In genomic region chr6:71489736-71490135, GRCh38 we compare ENCODE assay signal across 14 cellular contexts.
DNase-seq lines count a peak whose midpoint lies in the region; ATAC-seq lines count a peak whose summit lies in the region.
"Had no signal": no experiment of that assay in that cellular context is flagged by ENCODE, and none has a peak within 500 bp of the region (broad histone marks: within the 10 kb centered on the region; RNA-seq: fewer than 3 reads in every experiment).

No MANE protein-coding gene starts in this region.

- no peak for ATAC-seq in GM18498 (IDR thresholded peaks at IDR 0.05; ENCODE audit: unreplicated experiment)
- ATAC-seq in GM19455 (IDR thresholded peaks at IDR 0.05; ENCODE audit: unreplicated experiment) = no peak
- ATAC-seq in T-cell (replicated peaks in 1 of 4) = no peak
- no peak for ATAC-seq in GM19463 (IDR thresholded peaks at IDR 0.05; ENCODE audit: unreplicated experiment)
- ATAC-seq: CD8-positive, alpha-beta T cell had no signal

- H3K27me3 Mint-ChIP-seq in T-cell = peaks cover 0 to 6% of the 10 kb centered on the region in 2 donors

- no peaks in the 10 kb centered on the region for H3K4me1 ChIP-seq in ectodermal cell (ENCODE audit: control insufficient read depth, insufficient read depth, low read length)
- H3K4me1 ChIP-seq in mesendoderm (ENCODE audit: control insufficient read depth, low read depth, low read length) = no peaks in the 10 kb centered on the region

- peak overlapping the region; percentile 32 for H3K27ac ChIP-seq in ectodermal cell (ENCODE audit: insufficient read depth, low read depth, low read length, poor library complexity, severe bottlenecking)
- no peak overlapping the region for H3K27ac ChIP-seq in mesendoderm (ENCODE audit: low read depth, low read length)
- H3K27ac ChIP-seq: heart right ventricle, stomach had no signal

- no peak overlapping the region for H3K56ac ChIP-seq in mesendoderm (ENCODE audit: low read length)

- no peak overlapping the region for H2BK120ac ChIP-seq in mesendoderm (ENCODE audit: low read depth, low read length)

- H3K4me2 ChIP-seq in mesendoderm (ENCODE audit: low read length) = no peak overlapping the region

- H3K9me3 Mint-ChIP-seq in T-cell = no peaks in the 10 kb centered on the region
- H3K9me3 Mint-ChIP-seq: activated T-helper 2 cell treated with anti-CD3 and anti-CD28 coated beads, Interferon-gamma antibody, Interleukin-2, Interleukin-4, amounts not matched to agents 10 μg/mL and 5 μg/mL and 100 μg/mL, durations not matched to agents 14 hours and 24 hours and 36 hours; CD8-positive, alpha-beta T cell; T-helper 2 cell treated with Interferon-gamma antibody and Interleukin-4, amounts not matched to agents 5 μg/mL and 100 μg/mL, for 36 hours had no signal

- WGBS in ectodermal cell, 2 experiments = 64 to 73% methylated on average over 3 of the region's 3 CpGs
- WGBS in mesendoderm (ENCODE audit: extremely low coverage, insufficient coverage, low lambda C conversion rate) = no CpG with 5 or more reads among the region's 3 CpGs

- H3K27me3 ChIP-seq in ectodermal cell (ENCODE audit: control insufficient read depth, insufficient read depth, low read length, poor library complexity, severe bottlenecking) (no peaks in the 10 kb centered on the region), mesendoderm (ENCODE audit: insufficient read depth, low read length, poor library complexity) (no peaks in the 10 kb centered on the region)
- H3K27me3 ChIP-seq: heart right ventricle, sigmoid colon, stomach had no signal

- peaks cover 0 to 4% (median 0%) of the 10 kb centered on the region in 3 donors for H3K4me1 Mint-ChIP-seq in T-cell

- POLR2A ChIA-PET in T-cell (lab: Charles Lee) = no interaction called here

- CTCF ChIA-PET in T-cell (lab: Charles Lee) = interaction anchor here in 1 of 2 donors (0.6 kb wide), 1 partner anchor 169 kb away, joined by 7 read pairs; no protein-coding TSS in a partner anchor

- H2AK5ac ChIP-seq in mesendoderm (ENCODE audit: low read length) = no peak overlapping the region

- H4K8ac ChIP-seq in mesendoderm (ENCODE audit: low read depth, low read length) = no peak overlapping the region

- no peak overlapping the region for H3K27ac Mint-ChIP-seq in T-cell
- H3K27ac Mint-ChIP-seq: activated T-helper 2 cell treated with anti-CD3 and anti-CD28 coated beads, Interferon-gamma antibody, Interleukin-2, Interleukin-4, amounts not matched to agents 10 μg/mL and 5 μg/mL and 100 μg/mL, durations not matched to agents 14 hours and 24 hours and 36 hours; CD8-positive, alpha-beta T cell; T-helper 2 cell treated with Interferon-gamma antibody and Interleukin-4, amounts not matched to agents 5 μg/mL and 100 μg/mL, for 36 hours had no signal

- H3K4ac ChIP-seq in mesendoderm (ENCODE audit: low read depth, low read length) = no peak overlapping the region

- no peaks in the 10 kb centered on the region for H3K36me3 Mint-ChIP-seq in T-cell
- H3K36me3 Mint-ChIP-seq: CD8-positive, alpha-beta T cell had no signal

- no peaks in the 10 kb centered on the region for H3K9me3 ChIP-seq in ectodermal cell (ENCODE audit: control insufficient read depth, low read length)
- H3K9me3 ChIP-seq: heart right ventricle, sigmoid colon, stomach had no signal

- H3K4me3 ChIP-seq in ectodermal cell (ENCODE audit: insufficient read depth, low read depth, low read length) = no peak overlapping the region
- no peak overlapping the region for H3K4me3 ChIP-seq in mesendoderm (ENCODE audit: low read length)
- H3K4me3 ChIP-seq: heart right ventricle, sigmoid colon, stomach had no signal

- no peak overlapping the region for H4K5ac ChIP-seq in mesendoderm (ENCODE audit: low read length)

- no peak overlapping the region for H3K23ac ChIP-seq in mesendoderm (ENCODE audit: low read length)

- H3K4me3 Mint-ChIP-seq in T-cell = no peak overlapping the region
- H3K4me3 Mint-ChIP-seq: CD8-positive, alpha-beta T cell; T-helper 2 cell treated with Interferon-gamma antibody and Interleukin-4, amounts not matched to agents 5 μg/mL and 100 μg/mL, for 36 hours had no signal

- H3K79me1 ChIP-seq in mesendoderm (ENCODE audit: low read length) = no peaks in the 10 kb centered on the region

- H2BK15ac ChIP-seq in mesendoderm (replicated peaks; ENCODE audit: low read depth) = no peak overlapping the region

- DNase-seq in AG08396 (ENCODE audit: low spot score) (peak; percentile 73), LHCN-M2 (ENCODE audit: low read depth) (peak; percentile 93), mesendoderm (peak; percentile 91), T-cell (no peak)
- DNase-seq: CD8-positive, alpha-beta T cell; heart right ventricle; sigmoid colon; stomach had no signal

- H3K18ac ChIP-seq in mesendoderm (ENCODE audit: low read length) = peak overlapping the region; percentile 60

- no peak overlapping the region for H2BK5ac ChIP-seq in mesendoderm (ENCODE audit: low read length)

- no peak overlapping the region for H3K9ac ChIP-seq in mesendoderm (ENCODE audit: low read length)

- no peaks in the 10 kb centered on the region for H3K79me2 ChIP-seq in mesendoderm (ENCODE audit: control insufficient read depth, insufficient read depth, low read length)

- H3K36me3 ChIP-seq in ectodermal cell (ENCODE audit: control insufficient read depth, insufficient read depth, low read length) (no peaks in the 10 kb centered on the region), mesendoderm (ENCODE audit: control insufficient read depth, insufficient read depth, low read length) (no peaks in the 10 kb centered on the region)
- H3K36me3 ChIP-seq: heart right ventricle, sigmoid colon, stomach had no signal

Comparison
In these comparisons a context has a peak if more than half of its experiments do, and no peak if none do; other contexts are left out.
1. DNase-seq: peak in AG08396 (single experiment), LHCN-M2 (single experiment) and mesendoderm (single experiment); none in T-cell (0 of 34).